In genomic region chr1:39157304-39157703, GRCh38 we compare ENCODE assay signal across 24 cellular contexts. TPM values are rescaled to one million over a fixed set of nuclear protein-coding genes. Genes with fewer than 3 reads are reported as not detected.
DNase-seq lines count a peak whose midpoint lies in the region; ATAC-seq and TF ChIP-seq lines count a peak whose summit lies in the region.
"Had no signal": no experiment of that assay in that cellular context is flagged by ENCODE, and none has a peak within 500 bp of the region (broad histone marks: within the 10 kb centered on the region; RNA-seq: fewer than 3 reads in every experiment).

No MANE protein-coding gene starts in this region.

- H3K36me3 Mint-ChIP-seq in GM23338 (ENCODE audit: low read depth) (peaks cover 8% of the 10 kb centered on the region), brain (peaks cover 41% of the 10 kb centered on the region)
- H3K36me3 Mint-ChIP-seq: activated CD4-positive, alpha-beta memory T cell treated with anti-CD3 and anti-CD28 coated beads for 36 hours; activated naive CD8-positive, alpha-beta T cell treated with anti-CD3 and anti-CD28 coated beads for 36 hours had no signal

- no peaks in the 10 kb centered on the region for H3K9me2 ChIP-seq in GM23338 (ENCODE audit: insufficient read depth)

- H3K36me3 ChIP-seq in GM23338 (ENCODE audit: insufficient read depth) (no peaks in the 10 kb centered on the region), mesenchymal stem cell (ENCODE audit: control insufficient read depth in 1 of 2, insufficient read depth in 2 of 2, low read depth in 1 of 2, low read length in 2 of 2) (peaks cover 8% of the 10 kb centered on the region in 2 experiments), transverse colon (no peaks in the 10 kb centered on the region)
- H3K36me3 ChIP-seq: ascending aorta, right atrium auricular region, stomach had no signal

- TF ChIP-seq CTCF in GM23338 (conservative IDR thresholded peaks at IDR 0.05; ENCODE audit: low read depth in 2 of 2) (no peak), brain (conservative IDR thresholded peaks at IDR 0.05) (no peak), transverse colon (IDR thresholded peaks at IDR 0.05) (no peak)

- no peak overlapping the region for H3K23ac ChIP-seq in mesenchymal stem cell (ENCODE audit: low read length in 2 of 2)

- peaks cover 78% of the 10 kb centered on the region for H3K4me1 ChIP-seq in GM23338 (ENCODE audit: insufficient read depth)
- peaks cover 22% of the 10 kb centered on the region for H3K4me1 ChIP-seq in mesenchymal stem cell (ENCODE audit: control insufficient read depth, insufficient read depth, low read depth, low read length)
- H3K4me1 ChIP-seq in transverse colon = peaks cover 19 to 78% (median 37%) of the 10 kb centered on the region in 4 donors

- no peak for TF ChIP-seq POLR2A in transverse colon (IDR thresholded peaks at IDR 0.05)

- H3K9ac ChIP-seq in mesenchymal stem cell (ENCODE audit: low read length) = no peak overlapping the region

- H2BK120ac ChIP-seq in mesenchymal stem cell (ENCODE audit: low read depth, low read length) = peak overlapping the region; percentile 27

- H3K27ac Mint-ChIP-seq in GM23338 (no peak overlapping the region), brain (peak overlapping the region in 3 of 5 experiments; percentile 15 to 97 (median 52))
- H3K27ac Mint-ChIP-seq: activated CD4-positive, alpha-beta memory T cell treated with anti-CD3 and anti-CD28 coated beads for 36 hours; activated naive CD8-positive, alpha-beta T cell treated with anti-CD3 and anti-CD28 coated beads for 36 hours; CD4-positive, alpha-beta T cell; memory B cell had no signal

- H3K4ac ChIP-seq in mesenchymal stem cell (ENCODE audit: low read depth in 1 of 2, low read length in 2 of 2) = no peak overlapping the region

- H3K4me1 Mint-ChIP-seq in GM23338 (peaks cover 75% of the 10 kb centered on the region), brain (peaks cover 78% of the 10 kb centered on the region)

- intact Hi-C loops in transverse colon (cut with DNase I; ENCODE audit: low total_unique reads) = no loop called here

- H3K4me2 ChIP-seq in GM23338 = 0 out of 2 replicates have a peak overlapping the region, but pooled peaks have one; percentile 73
- H3K4me2 ChIP-seq in mesenchymal stem cell (ENCODE audit: low read length, poor library complexity, severe bottlenecking) = no peak overlapping the region

- H3K9me3 ChIP-seq in mesenchymal stem cell (ENCODE audit: control insufficient read depth, low read length) (no peaks in the 10 kb centered on the region), transverse colon (no peaks in the 10 kb centered on the region)
- H3K9me3 ChIP-seq: ascending aorta, right atrium auricular region, stomach had no signal

- no peaks in the 10 kb centered on the region for H3K27me3 ChIP-seq in GM23338 (ENCODE audit: insufficient read depth)
- H3K27me3 ChIP-seq in mesenchymal stem cell (ENCODE audit: control insufficient read depth in 1 of 2, insufficient read depth in 1 of 2, low read length in 2 of 2) = no peaks in the 10 kb centered on the region
- H3K27me3 ChIP-seq in transverse colon = no peaks in the 10 kb centered on the region
- H3K27me3 ChIP-seq: ascending aorta, right atrium auricular region, stomach had no signal

- no peaks in the 10 kb centered on the region for H4K20me1 ChIP-seq in GM23338 (replicated peaks; ENCODE audit: insufficient read depth)

- ATAC-seq in GM23338 (no peak), GM21515 (IDR thresholded peaks at IDR 0.05; ENCODE audit: unreplicated experiment) (no peak)

- TF ChIP-seq EP300 in transverse colon (IDR thresholded peaks at IDR 0.05; ENCODE audit: low read depth) = no peak

- H3K14ac ChIP-seq in mesenchymal stem cell (ENCODE audit: low read length in 2 of 2) = no peak overlapping the region

- H3K27me3 Mint-ChIP-seq in GM23338 (ENCODE audit: insufficient read depth, low read depth, poor library complexity) (peaks cover 2% of the 10 kb centered on the region), brain (no peaks in the 10 kb centered on the region)
- H3K27me3 Mint-ChIP-seq: CD4-positive, alpha-beta T cell; central memory CD8-positive, alpha-beta T cell; memory B cell had no signal

- peak overlapping the region; percentile 60 for H4K91ac ChIP-seq in mesenchymal stem cell (ENCODE audit: low read length)

- H3K4me3 ChIP-seq in GM23338 = no peak overlapping the region
- H3K4me3 ChIP-seq in mesenchymal stem cell (ENCODE audit: insufficient read depth in 1 of 2, low read depth in 1 of 2, low read length in 2 of 2) = no peak overlapping the region
- H3K4me3 ChIP-seq in transverse colon = no peak overlapping the region
- H3K4me3 ChIP-seq: ascending aorta, right atrium auricular region, stomach had no signal

- no peak overlapping the region for H2BK5ac ChIP-seq in mesenchymal stem cell (ENCODE audit: low read depth, low read length, poor library complexity, severe bottlenecking)

- no peak overlapping the region for H2AFZ ChIP-seq in GM23338
- no peak overlapping the region for H2AFZ ChIP-seq in mesenchymal stem cell (ENCODE audit: low read depth, low read length)

- peak overlapping the region in 1 of 2 experiments; percentile 42 for H2BK12ac ChIP-seq in mesenchymal stem cell (ENCODE audit: low read length in 2 of 2)

- H3K4me3 Mint-ChIP-seq in GM23338 (no peak overlapping the region; the same call in 2 of the 3 replicates), brain (no peak overlapping the region)
- H3K4me3 Mint-ChIP-seq: activated CD4-positive, alpha-beta memory T cell treated with anti-CD3 and anti-CD28 coated beads for 36 hours; activated naive CD8-positive, alpha-beta T cell treated with anti-CD3 and anti-CD28 coated beads for 36 hours; CD4-positive, alpha-beta T cell; central memory CD8-positive, alpha-beta T cell; memory B cell had no signal

- H4K8ac ChIP-seq in mesenchymal stem cell (ENCODE audit: low read length) = no peak overlapping the region

- H3K79me2 ChIP-seq in GM23338 (replicated peaks; ENCODE audit: insufficient read depth) = peaks cover 94% of the 10 kb centered on the region

- DNase-seq in GM23338 (ENCODE audit: low spot score) = no peak
- no peak for DNase-seq in mesenchymal stem cell
- DNase-seq in transverse colon = no peak
- DNase-seq in GDM1 (lab: John Stamatoyannopoulos, UW) = no peak
- DNase-seq in hepatic stellate cell (ENCODE audit: low spot score) = no peak
- DNase-seq: activated CD4-positive, alpha-beta memory T cell treated with anti-CD3 and anti-CD28 coated beads for 36 hours; activated naive CD8-positive, alpha-beta T cell treated with anti-CD3 and anti-CD28 coated beads for 36 hours; CD4-positive, alpha-beta T cell; DMS 273 treated with DMSO at 0.1 percent for 48 hours; GOT3; KBM-7; kidney glomerular epithelial cell; NCI-H1436; NCI-H446; occipital lobe; OCI-M1; SHP77 treated with DMSO at 0.1 percent for 48 hours; stomach had no signal

- H2BK15ac ChIP-seq in mesenchymal stem cell (ENCODE audit: low read depth, poor library complexity, severe bottlenecking) = no peak overlapping the region

- H3K9me3 Mint-ChIP-seq in GM23338 (no peaks in the 10 kb centered on the region), brain (no peaks in the 10 kb centered on the region)
- H3K9me3 Mint-ChIP-seq: activated CD4-positive, alpha-beta memory T cell treated with anti-CD3 and anti-CD28 coated beads for 36 hours; activated naive CD8-positive, alpha-beta T cell treated with anti-CD3 and anti-CD28 coated beads for 36 hours; CD4-positive, alpha-beta T cell; central memory CD8-positive, alpha-beta T cell; memory B cell had no signal

- no peaks in the 10 kb centered on the region for H3K79me1 ChIP-seq in mesenchymal stem cell (replicated peaks; ENCODE audit: low read length, poor library complexity, severe bottlenecking)

- H3F3A ChIP-seq in GM23338 (replicated peaks; ENCODE audit: low read depth) = peaks cover 11% of the 10 kb centered on the region

- H3K18ac ChIP-seq in mesenchymal stem cell (ENCODE audit: low read depth in 1 of 2, low read length in 2 of 2) = peak overlapping the region; percentile 69 to 75

- in situ Hi-C loops in transverse colon (cut with MboI; ENCODE audit: low pct_ligation_motif_present in 1 of 4, low pct_unique_long_range_greater_than_20kb in 1 of 4, low sequenced_read_pairs in 3 of 4) = no loop called here

- peak overlapping the region; percentile 2 for H2AK5ac ChIP-seq in mesenchymal stem cell (ENCODE audit: low read length, severe bottlenecking)

- H3K27ac ChIP-seq in GM23338 (ENCODE audit: low read depth) (peak overlapping the region; percentile 97), mesenchymal stem cell (ENCODE audit: low read length, poor library complexity, severe bottlenecking) (no peak overlapping the region), transverse colon (peak overlapping the region; percentile 81 to 87 (median 82))
- H3K27ac ChIP-seq: right atrium auricular region had no signal

TF ChIP-seq in GM23338, 12 proteins besides CTCF, POLR2A, EP300 and RAD21:
- TF ChIP-seq ZNF114 (CRISPR knock-in tag; IDR thresholded peaks at IDR 0.05) = no peak

RNA-seq across cellular contexts. Expression of gene MACF1, which starts 47.2 kb away (rescaled TPM):
- 317 and 399 TPM in 2 replicates for total RNA-seq in GM23338 (2014; rRNA removed; shearing (Covaris generic))
- polyA plus RNA-seq in GM23338 (2016; fragmentation: Nextera tagmentation; extraction: Ambion mirVana) (87.3 and 104 TPM in 2 replicates), brain (ENCODE audit: insufficient read depth, low read depth, low replicate concordance) (79.3 TPM)
- polyA plus RNA-seq in mesenchymal stem cell (2013, experiment 1 of 2) = 94.0 TPM
- polyA plus RNA-seq in mesenchymal stem cell (2013, experiment 2 of 2) = 86.1 TPM
- 100 to 1,000 TPM; 190 to 300 (median 254) TPM for total RNA-seq in transverse colon
